Comparison of ENCODE assay signal across 8 cellular contexts in the genomic region with DNA sequence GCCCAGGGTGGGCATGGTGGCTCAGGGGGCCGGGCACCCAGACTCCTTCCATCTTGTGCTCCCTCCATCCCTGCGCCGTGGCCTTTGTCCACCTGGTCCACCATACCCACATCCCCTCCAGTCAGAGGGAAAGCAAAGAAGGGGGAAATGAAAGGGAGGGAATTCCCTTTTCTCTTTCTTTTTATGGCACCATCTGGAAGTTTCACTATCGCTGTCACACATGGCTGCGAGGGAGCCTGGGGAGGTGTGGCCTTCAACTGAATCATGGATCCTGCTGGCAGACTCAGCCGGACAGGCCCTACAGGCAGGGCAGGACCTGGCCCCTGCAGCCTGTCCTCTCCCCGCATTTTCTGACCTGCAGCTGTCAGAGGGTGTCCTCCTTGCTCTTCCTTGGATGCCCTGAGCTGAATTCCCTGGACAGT. TPM values are rescaled to one million over a fixed set of nuclear protein-coding genes. Genes with fewer than 3 reads are reported as not detected.
DNase-seq lines count a peak whose midpoint lies in the region; ATAC-seq, FAIRE-seq and TF ChIP-seq lines count a peak whose summit lies in the region.

No MANE protein-coding gene starts in this region.

- TF ChIP-seq POLR2A in Peyer's patch (IDR thresholded peaks at IDR 0.05), result no peak

- no peak overlapping the region for H3K27ac ChIP-seq in Peyer's patch

- peak; percentile 44 for ATAC-seq in GM19351 (IDR thresholded peaks at IDR 0.05; ENCODE audit: unreplicated experiment)
- no peak for ATAC-seq in HG02840 (IDR thresholded peaks at IDR 0.05; ENCODE audit: low FRiP score, unreplicated experiment)
- no peak for ATAC-seq in HG03469 (IDR thresholded peaks at IDR 0.05; ENCODE audit: unreplicated experiment)

- no peaks in the 10 kb centered on the region for H3K9me3 ChIP-seq in Peyer's patch

- POLR2A ChIA-PET in HEK293T (lab: Yijun Ruan, JAX), result no interaction called here

- no peak for FAIRE-seq in D721Med (lab: Jason Lieb, UNC)

- H3K27me3 ChIP-seq in Peyer's patch, result no peaks in the 10 kb centered on the region

- H3K36me3 ChIP-seq in Peyer's patch, result no peaks in the 10 kb centered on the region

- H3K4me1 ChIP-seq in Peyer's patch, result peaks cover 0 to 11% (median 4%) of the 10 kb centered on the region in 4 donors

- CTCF ChIA-PET in HEK293T (lab: Yijun Ruan, JAX), result no interaction called here

- TF ChIP-seq CTCF in Peyer's patch (IDR thresholded peaks at IDR 0.05) (no peak), D721Med (IDR thresholded peaks at IDR 0.05; ENCODE audit: insufficient read depth, missing control alignments) (no peak)

- no peak overlapping the region for H3K4me3 ChIP-seq in Peyer's patch

- peak; percentile 93 for DNase-seq in AG20443 (ENCODE audit: low spot score)
- DNase-seq in Peyer's patch, result peak in 2 of 3 donors; percentile 55 to 69
- peak; percentile 61 for DNase-seq in germinal center (ENCODE audit: low spot score)
- no peak for DNase-seq in D721Med (ENCODE audit: insufficient read length, low spot score)
- no peak for DNase-seq in HEK293T (ENCODE audit: extremely low spot score)

TF ChIP-seq in HEK293T, 16 proteins besides CTCF, POLR2A, EP300 and RAD21:
- no peak for TF ChIP-seq SUZ12 (IDR thresholded peaks at IDR 0.05)

RNA-seq across cellular contexts. Expression of a gene that starts 6.2 kb away (rescaled TPM):
- total RNA-seq in Peyer's patch, result not detected

Comparison
In these comparisons a context has a peak if more than half of its experiments do, and no peak if none do; other contexts are left out.
1. DNase-seq: peak in AG20443 (single experiment), Peyer's patch (2 of 3) and germinal center (single experiment); none in D721Med (single experiment) and HEK293T (single experiment).